ENCODE assay signal across 14 cellular contexts in the genomic region with DNA sequence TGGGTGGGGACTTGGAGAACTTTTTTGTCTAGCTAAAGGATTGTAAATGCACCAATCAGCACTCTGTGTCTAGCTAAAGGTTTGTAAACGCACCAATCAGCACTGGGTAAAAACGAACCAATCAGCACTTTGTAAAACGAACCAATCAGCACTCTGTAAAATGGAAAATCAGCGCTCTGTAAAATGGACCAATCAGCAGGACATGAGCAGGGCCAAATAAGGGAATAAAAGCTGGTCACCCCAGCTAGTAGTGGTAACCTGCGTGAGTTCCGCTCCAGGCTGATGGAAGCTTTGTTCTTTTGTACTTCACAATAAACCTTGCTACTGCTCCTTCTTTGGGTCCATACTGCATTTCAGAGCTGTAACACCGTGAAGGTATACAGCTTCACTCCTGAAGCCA. TPM values are rescaled to one million over a fixed set of nuclear protein-coding genes. Genes with fewer than 3 reads are reported as not detected.
A peak's percentile ranks its signal among the peaks of the same experiment; 100 is the strongest.
DNase-seq lines count a peak whose midpoint lies in the region; ATAC-seq and TF ChIP-seq lines count a peak whose summit lies in the region.
"Had no signal": no experiment of that assay in that cellular context is flagged by ENCODE, and none has a peak within 500 bp of the region (broad histone marks: within the 10 kb centered on the region; RNA-seq: fewer than 3 reads in every experiment).

No MANE protein-coding gene starts in this region.

- H3K4me1 Mint-ChIP-seq in stimulated activated naive CD8-positive, alpha-beta T cell treated with anti-CD3 and anti-CD28 coated beads, Interleukin-15, Interleukin-2, amounts not matched to agents 100 ng/mL and 50 ng/mL, for 24 hours (ENCODE audit: low read depth) = peaks cover 55% of the 10 kb centered on the region
- H3K4me1 Mint-ChIP-seq in MCF 10A (ENCODE audit: insufficient read depth, unreplicated experiment) (peaks cover 9% of the 10 kb centered on the region), mesothelial cell of epicardium (peaks cover 40% of the 10 kb centered on the region)

- no peaks in the 10 kb centered on the region for H3K27me3 Mint-ChIP-seq in stimulated activated naive CD8-positive, alpha-beta T cell treated with anti-CD3 and anti-CD28 coated beads, Interleukin-15, Interleukin-2, amounts not matched to agents 100 ng/mL and 50 ng/mL, for 24 hours
- H3K27me3 Mint-ChIP-seq in MCF 10A (ENCODE audit: insufficient read depth, unreplicated experiment) (no peaks in the 10 kb centered on the region), mesothelial cell of epicardium (ENCODE audit: low read depth) (no peaks in the 10 kb centered on the region)

- H3K36me3 ChIP-seq in uterus (no peaks in the 10 kb centered on the region), brain microvascular endothelial cell (replicated peaks) (no peaks in the 10 kb centered on the region)

- peak overlapping the region; percentile 97 for H3K27ac Mint-ChIP-seq in stimulated activated naive CD8-positive, alpha-beta T cell treated with anti-CD3 and anti-CD28 coated beads, Interleukin-15, Interleukin-2, amounts not matched to agents 100 ng/mL and 50 ng/mL, for 24 hours
- no peak overlapping the region for H3K27ac Mint-ChIP-seq in MCF 10A (ENCODE audit: low read depth, unreplicated experiment)
- H3K27ac Mint-ChIP-seq in mesothelial cell of epicardium = peak overlapping the region; percentile 92

- TF ChIP-seq CTCF in MCF 10A (IDR thresholded peaks at IDR 0.05; ENCODE audit: unreplicated experiment) (no peak), mesothelial cell of epicardium (IDR thresholded peaks at IDR 0.05; ENCODE audit: unreplicated experiment) (no peak), uterus (IDR thresholded peaks at IDR 0.05) (no peak), brain microvascular endothelial cell (IDR thresholded peaks at IDR 0.05; ENCODE audit: low read depth, low read length, missing control alignments) (no peak)

- DNase-seq in stimulated activated naive CD8-positive, alpha-beta T cell treated with anti-CD3 and anti-CD28 coated beads, Interleukin-15, Interleukin-2, amounts not matched to agents 100 U/mL and 50 U/mL, for 24 hours = no peak
- DNase-seq in MCF 10A (ENCODE audit: unreplicated experiment) = no peak
- DNase-seq in mesothelial cell of epicardium (ENCODE audit: low spot score in 2 of 2, unreplicated experiment in 2 of 2) = no peak
- no peak for DNase-seq in uterus
- DNase-seq in brain microvascular endothelial cell = no peak
- no peak for DNase-seq in activated gamma-delta T cell (lab: John Stamatoyannopoulos, UW)

- CTCF ChIA-PET in MCF 10A (lab: Yijun Ruan, JAX) = interaction anchor here (0.7 kb wide), 1 partner anchor 97 kb away, joined by 3 read pairs; no protein-coding TSS in a partner anchor

- peaks cover 5% of the 10 kb centered on the region for H3K9me3 Mint-ChIP-seq in stimulated activated naive CD8-positive, alpha-beta T cell treated with anti-CD3 and anti-CD28 coated beads, Interleukin-15, Interleukin-2, amounts not matched to agents 100 ng/mL and 50 ng/mL, for 24 hours
- H3K9me3 Mint-ChIP-seq in MCF 10A (ENCODE audit: unreplicated experiment) (no peaks in the 10 kb centered on the region), mesothelial cell of epicardium (peaks cover 7% of the 10 kb centered on the region)

- H3K4me3 ChIP-seq in uterus (no peak overlapping the region), brain microvascular endothelial cell (ENCODE audit: low read depth, low read length) (no peak overlapping the region)

- intact Hi-C loops in MCF 10A (cut with micrococcal nuclease) (loop anchor here (5.0 kb wide), 1 partner anchor 40 kb away; no protein-coding TSS in a partner anchor), uterus (cut with DNase I; ENCODE audit: low total_unique reads) (loop anchor here (5.0 kb wide), 1 partner anchor 75 kb away; the partner anchor contains the start of gene RIOX1)

- no peaks in the 10 kb centered on the region for H3K27me3 ChIP-seq in uterus
- no peaks in the 10 kb centered on the region for H3K27me3 ChIP-seq in brain microvascular endothelial cell (replicated peaks)

- peaks cover 40% of the 10 kb centered on the region for H3K36me3 Mint-ChIP-seq in stimulated activated naive CD8-positive, alpha-beta T cell treated with anti-CD3 and anti-CD28 coated beads, Interleukin-15, Interleukin-2, amounts not matched to agents 100 ng/mL and 50 ng/mL, for 24 hours (ENCODE audit: low read depth)
- H3K36me3 Mint-ChIP-seq in MCF 10A (ENCODE audit: insufficient read depth, unreplicated experiment) (peaks cover 9% of the 10 kb centered on the region), mesothelial cell of epicardium (peaks cover 19% of the 10 kb centered on the region)

- H3K9me3 ChIP-seq in uterus = no peaks in the 10 kb centered on the region

- H3K4me3 Mint-ChIP-seq in stimulated activated naive CD8-positive, alpha-beta T cell treated with anti-CD3 and anti-CD28 coated beads, Interleukin-15, Interleukin-2, amounts not matched to agents 100 ng/mL and 50 ng/mL, for 24 hours = peak overlapping the region; percentile 91
- peak overlapping the region; percentile 93 for H3K4me3 Mint-ChIP-seq in MCF 10A (ENCODE audit: unreplicated experiment)
- peak overlapping the region; percentile 90 for H3K4me3 Mint-ChIP-seq in mesothelial cell of epicardium

- in situ Hi-C loops in brain microvascular endothelial cell (cut with HindIII; ENCODE audit: low pct_ligation_motif_present, low sequenced_read_pairs) = no loop called here

- H3K4me1 ChIP-seq in uterus = peaks cover 0 to 17% of the 10 kb centered on the region in 2 donors

- POLR2A ChIA-PET in MCF 10A (lab: Yijun Ruan, JAX) = interaction anchor here (0.7 to 4.8 kb wide), 6 partner anchors 10 to 76 kb away, joined by 3 to 33 read pairs (median 4); no protein-coding TSS in a partner anchor

- H3K27ac ChIP-seq in uterus (peak overlapping the region; percentile 94 to 96), brain microvascular endothelial cell (no peak overlapping the region)

- no peak for TF ChIP-seq POLR2A in uterus (IDR thresholded peaks at IDR 0.05)

- no TSS peak for BruUV-seq in MCF 10A (replicated peaks; lab: Mats Ljungman, UMichigan)

- ATAC-seq in stimulated activated naive CD8-positive, alpha-beta T cell treated with anti-CD3 and anti-CD28 coated beads, Interleukin-15, Interleukin-2, amounts not matched to agents 100 U/mL and 50 U/mL, for 24 hours = no peak
- no peak for ATAC-seq in HG02852 (IDR thresholded peaks at IDR 0.05; ENCODE audit: unreplicated experiment)

RNA-seq across cellular contexts. Expression of gene ACOT2, which starts 1.6 kb away (rescaled TPM):
- total RNA-seq in MCF 10A (2022) (18.5 and 23.4 TPM in 2 replicates), mesothelial cell of epicardium (25.0 to 26.4 TPM (median 25.6 TPM) in 3 replicates), uterus (10 to 100 TPM; 25.4 to 48.8 (median 46.1) TPM)

RNA-seq across cellular contexts. Expression of gene HEATR4, which starts 8.6 kb away (rescaled TPM):
- total RNA-seq in MCF 10A (2022) = 0.37 and 1.8 TPM in 2 replicates
- 1.0 to 2.0 TPM (median 1.2 TPM) in 3 replicates for total RNA-seq in mesothelial cell of epicardium
- under 1 TPM in 2 of 4 donors, not detected in 2; 0.48 to 0.82 TPM for total RNA-seq in uterus
- total RNA-seq: activated CD8-positive, alpha-beta memory T cell treated with anti-CD3 and anti-CD28 coated beads for 36 hours; glomerular endothelial cell; H4; NCI-H460; SK-MEL-5 had no signal

RNA-seq across cellular contexts. Expression of gene ACOT4, which starts 24.3 kb away (rescaled TPM):
- total RNA-seq in MCF 10A (2022) (not detected in 2 replicates), mesothelial cell of epicardium (1.4 to 1.6 TPM (median 1.5 TPM) in 3 replicates), uterus (1 to 10 TPM in 1 of 4 donors, under 1 TPM in 1, not detected in 2; 0.61 to 1.5 TPM)

RNA-seq across cellular contexts. Expression of gene ACOT1, which starts 30.4 kb away (rescaled TPM):
- total RNA-seq in MCF 10A (2022) (2.1 and 2.8 TPM in 2 replicates), mesothelial cell of epicardium (6.0 to 7.4 TPM (median 7.2 TPM) in 3 replicates), uterus (1 to 10 TPM; 1.2 to 8.2 (median 4.2) TPM)
- total RNA-seq: H4 had no signal

RNA-seq across cellular contexts. Expression of gene ACOT6, which starts 45.0 kb away (rescaled TPM):
- not detected in 2 replicates for total RNA-seq in MCF 10A (2022)
- not detected in 3 replicates for total RNA-seq in mesothelial cell of epicardium
- total RNA-seq in uterus = not detected
- total RNA-seq: activated CD8-positive, alpha-beta memory T cell treated with anti-CD3 and anti-CD28 coated beads for 36 hours; glomerular endothelial cell; H4; mesenteric fat pad; NCI-H460 had no signal
